In the genomic region with DNA sequence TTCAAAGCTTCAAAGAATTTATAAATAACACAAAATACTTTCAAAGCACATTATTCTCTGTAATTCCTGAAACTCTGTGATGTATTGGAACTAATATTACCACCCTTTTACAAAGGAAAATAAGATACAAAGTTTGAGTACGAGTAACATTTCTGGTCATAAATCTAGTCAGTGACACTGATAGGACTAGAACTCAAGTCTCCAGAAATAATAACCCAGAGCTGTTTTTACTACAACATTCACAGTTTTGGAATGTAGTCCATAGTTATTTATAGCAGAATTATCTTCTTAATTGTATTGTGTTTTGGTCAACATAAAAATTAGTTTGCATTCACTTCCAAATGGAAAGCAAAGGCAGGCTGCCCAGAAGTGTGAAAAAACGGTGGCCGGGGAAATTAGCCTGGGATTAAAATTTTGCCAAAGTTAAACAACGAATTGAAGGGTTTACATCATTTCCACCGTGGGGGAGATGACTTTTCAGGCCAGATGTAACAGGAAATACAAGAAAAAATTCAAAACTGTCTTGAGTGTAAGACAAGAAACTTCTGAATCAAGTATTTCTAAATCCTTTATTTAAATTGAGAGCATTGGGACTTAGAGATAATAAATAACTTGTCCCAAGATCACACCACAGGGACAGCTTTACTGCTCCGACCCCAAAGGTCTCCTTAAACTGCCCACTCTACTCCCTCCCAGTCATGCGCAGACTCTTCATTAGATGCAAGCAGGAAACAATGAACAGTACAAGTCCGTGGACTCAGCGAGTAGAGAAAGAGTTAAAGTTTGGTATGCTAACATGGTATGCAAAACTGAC, we compare ENCODE assay signal across 8 cellular contexts.
DNase-seq lines count a peak whose midpoint lies in the region; ATAC-seq and TF ChIP-seq lines count a peak whose summit lies in the region.

No MANE protein-coding gene starts in this region.

- intact Hi-C loops in CD4-positive, alpha-beta memory T cell (cut with micrococcal nuclease): loop anchor here (2.0 to 5.0 kb wide), 3 partner anchors 75 to 764 kb away; a partner anchor contains a TSS
- intact Hi-C loops in MCF 10A (cut with micrococcal nuclease): loop anchor here (2.0 to 5.0 kb wide), 3 partner anchors 53 to 149 kb away; no protein-coding TSS in a partner anchor
- intact Hi-C loops in vagina (cut with DNase I): loop anchor here (10.0 kb wide), 1 partner anchor 63 kb away; no protein-coding TSS in a partner anchor

- CTCF ChIA-PET in CD4-positive, alpha-beta memory T cell (lab: Charles Lee; ENCODE audit: partially characterized antibody): no interaction called here
- CTCF ChIA-PET in MCF 10A (lab: Yijun Ruan, JAX): interaction anchor here (1.0 kb wide), 1 partner anchor 53 kb away, joined by 3 read pairs; no protein-coding TSS in a partner anchor

- peak overlapping the region; percentile 77 for H3K4me2 ChIP-seq in KMS-11

- H3K36me3 Mint-ChIP-seq in CD4-positive, alpha-beta memory T cell: peaks cover 0 to 9% of the 10 kb centered on the region in 2 donors
- H3K36me3 Mint-ChIP-seq in MCF 10A (ENCODE audit: insufficient read depth, unreplicated experiment): peaks cover 4% of the 10 kb centered on the region

- peak overlapping the region; percentile 64 for H3K27ac ChIP-seq in CD4-positive, alpha-beta memory T cell (ENCODE audit: low read depth, low read length)
- H3K27ac ChIP-seq in KMS-11 (peak overlapping the region; percentile 66; the same call in 1 of the 2 replicates), lung (ENCODE audit: low read depth in 1 of 2, low read length in 1 of 2) (peak overlapping the region; percentile 44 to 95), vagina (peak overlapping the region; percentile 96)

- H3K4me1 ChIP-seq in CD4-positive, alpha-beta memory T cell (ENCODE audit: insufficient read depth, low read length): peaks cover 13% of the 10 kb centered on the region
- H3K4me1 ChIP-seq in KMS-11 (ENCODE audit: low read depth, poor library complexity, severe bottlenecking) (peaks cover 20% of the 10 kb centered on the region), lung (ENCODE audit: control insufficient read depth in 2 of 2, insufficient read depth in 2 of 2, low read length in 2 of 2) (peaks cover 0 to 2% of the 10 kb centered on the region in 2 donors), vagina (peaks cover 45% of the 10 kb centered on the region)

- peaks cover 13% of the 10 kb centered on the region; the same call in 1 of the 2 replicates for H3K79me2 ChIP-seq in KMS-11 (ENCODE audit: insufficient read depth, low read depth)

- no peaks in the 10 kb centered on the region for H4K20me1 ChIP-seq in KMS-11 (ENCODE audit: insufficient read depth)

- H3K27ac Mint-ChIP-seq in CD4-positive, alpha-beta memory T cell: peak overlapping the region; percentile 89 to 97 (median 92)
- peak overlapping the region; percentile 85 for H3K27ac Mint-ChIP-seq in MCF 10A (ENCODE audit: low read depth, unreplicated experiment)

- H3K36me3 ChIP-seq in CD4-positive, alpha-beta memory T cell (ENCODE audit: insufficient read depth, low read length): no peaks in the 10 kb centered on the region
- H3K36me3 ChIP-seq in KMS-11 (ENCODE audit: insufficient read depth) (no peaks in the 10 kb centered on the region), lung (ENCODE audit: control insufficient read depth in 2 of 2, insufficient read depth in 2 of 2, low read length in 2 of 2) (no peaks in the 10 kb centered on the region), vagina (no peaks in the 10 kb centered on the region)

- peaks cover 9 to 30% (median 23%) of the 10 kb centered on the region in 4 donors for H3K4me1 Mint-ChIP-seq in CD4-positive, alpha-beta memory T cell
- H3K4me1 Mint-ChIP-seq in MCF 10A (ENCODE audit: insufficient read depth, unreplicated experiment): peaks cover 17% of the 10 kb centered on the region

- peak overlapping the region; percentile 90 to 97 (median 92) for H3K4me3 Mint-ChIP-seq in CD4-positive, alpha-beta memory T cell
- peak overlapping the region; percentile 98 for H3K4me3 Mint-ChIP-seq in MCF 10A (ENCODE audit: unreplicated experiment)

- TSS peak; percentile 34 for BruUV-seq in MCF 10A (replicated peaks; lab: Mats Ljungman, UMichigan)

- H3K9me3 Mint-ChIP-seq in CD4-positive, alpha-beta memory T cell: peaks cover 0 to 2% (median 0%) of the 10 kb centered on the region in 8 donors
- H3K9me3 Mint-ChIP-seq in MCF 10A (ENCODE audit: unreplicated experiment): no peaks in the 10 kb centered on the region

- ATAC-seq in GM19467 (IDR thresholded peaks at IDR 0.05; ENCODE audit: unreplicated experiment) (peak; percentile 16), lung (ENCODE audit: insufficient read depth, low FRiP score) (no peak)

- peak in 1 of 5 donors; percentile 2 for DNase-seq in CD4-positive, alpha-beta memory T cell
- DNase-seq in MCF 10A (ENCODE audit: unreplicated experiment) (peak; percentile 41), lung (ENCODE audit: low spot score) (no peak), vagina (ENCODE audit: extremely low spot score in 2 of 2) (no peak), hypothalamus (lab: John Stamatoyannopoulos, UW) (no peak)
- no peak for DNase-seq in stimulated activated CD4-positive, alpha-beta T cell treated with anti-CD3 and anti-CD28 coated beads, Interleukin-12 subunit alpha, Interleukin-12 subunit beta, amount 100 ng/mL, for 4 hours

- H3K9me3 ChIP-seq in CD4-positive, alpha-beta memory T cell (ENCODE audit: control insufficient read depth in 1 of 2, low read length in 2 of 2): no peaks in the 10 kb centered on the region
- H3K9me3 ChIP-seq in lung (ENCODE audit: control insufficient read depth in 2 of 2, insufficient read depth in 1 of 2, low read length in 1 of 2) (no peaks in the 10 kb centered on the region), vagina (no peaks in the 10 kb centered on the region)

- no peaks in the 10 kb centered on the region for H3K27me3 ChIP-seq in CD4-positive, alpha-beta memory T cell (ENCODE audit: insufficient read depth, low read length)
- H3K27me3 ChIP-seq in KMS-11 (ENCODE audit: insufficient read depth, low read depth): no peaks in the 10 kb centered on the region
- no peaks in the 10 kb centered on the region for H3K27me3 ChIP-seq in lung (ENCODE audit: control insufficient read depth, insufficient read depth)
- H3K27me3 ChIP-seq in vagina: no peaks in the 10 kb centered on the region

- WGBS in lung, 2 donors: 13 to 16% methylated on average over 9 of the region's 9 CpGs

- TF ChIP-seq POLR2A in vagina (IDR thresholded peaks at IDR 0.05): no peak

- no peak overlapping the region for H3K9ac ChIP-seq in KMS-11

- POLR2A ChIA-PET in CD4-positive, alpha-beta memory T cell (lab: Charles Lee; ENCODE audit: partially characterized antibody): interaction anchor here (1.1 to 1.8 kb wide), 2 partner anchors 53 to 74 kb away, joined by 4 to 7 read pairs; a partner anchor contains a TSS
- POLR2A ChIA-PET in MCF 10A (lab: Yijun Ruan, JAX): interaction anchor here (0.7 to 4.5 kb wide), 23 partner anchors 11 to 839 kb away, joined by 3 to 72 read pairs (median 5); a partner anchor contains a TSS

- TF ChIP-seq CTCF in KMS-11 (conservative IDR thresholded peaks at IDR 0.05; ENCODE audit: low read depth, low read length): no peak
- no peak for TF ChIP-seq CTCF in MCF 10A (IDR thresholded peaks at IDR 0.05; ENCODE audit: unreplicated experiment)
- no peak for TF ChIP-seq CTCF in lung (IDR thresholded peaks at IDR 0.05; ENCODE audit: control extremely low read depth, extremely low read depth)
- no peak for TF ChIP-seq CTCF in vagina (IDR thresholded peaks at IDR 0.05)

- H3K4me3 ChIP-seq in CD4-positive, alpha-beta memory T cell (ENCODE audit: low read length in 2 of 2): peak overlapping the region in 1 of 2 donors; percentile 59
- H3K4me3 ChIP-seq in KMS-11 (IDR thresholded peaks at IDR 0.05; ENCODE audit: insufficient read depth, low read depth, low read length): peak overlapping the region; percentile 19
- no peak overlapping the region for H3K4me3 ChIP-seq in lung
- H3K4me3 ChIP-seq in vagina: peak overlapping the region; percentile 67 to 92

- H2AFZ ChIP-seq in KMS-11 (ENCODE audit: low read depth): peak overlapping the region; percentile 86; the same call in 1 of the 2 replicates

- H3K27me3 Mint-ChIP-seq in CD4-positive, alpha-beta memory T cell: no peaks in the 10 kb centered on the region
- no peaks in the 10 kb centered on the region for H3K27me3 Mint-ChIP-seq in MCF 10A (ENCODE audit: insufficient read depth, unreplicated experiment)
